Comparison of ENCODE assay signal across 19 cellular contexts in genomic region chr2:235550378-235550760, GRCh38. TPM values are rescaled to one million over a fixed set of nuclear protein-coding genes. Genes with fewer than 3 reads are reported as not detected.
DNase-seq lines count a peak whose midpoint lies in the region; ATAC-seq, FAIRE-seq and TF ChIP-seq lines count a peak whose summit lies in the region.
"Had no signal": no experiment of that assay in that cellular context is flagged by ENCODE, and none has a peak within 500 bp of the region (broad histone marks: within the 10 kb centered on the region; RNA-seq: fewer than 3 reads in every experiment).

No MANE protein-coding gene starts in this region.

- no peak overlapping the region for H3K23ac ChIP-seq in trophoblast cell (ENCODE audit: low read length)

- H3K27ac ChIP-seq in kidney (ENCODE audit: low read depth in 2 of 2, low read length in 2 of 2): no peak overlapping the region
- no peak overlapping the region for H3K27ac ChIP-seq in trophoblast cell (ENCODE audit: low read depth, low read length)
- no peak overlapping the region for H3K27ac ChIP-seq in upper lobe of right lung
- H3K27ac ChIP-seq in prostate gland: no peak overlapping the region
- H3K27ac ChIP-seq: GM23248 had no signal

- H3K14ac ChIP-seq in trophoblast cell (ENCODE audit: low read length): no peak overlapping the region

- H3K9me3 Mint-ChIP-seq in chondrocyte (ENCODE audit: low read depth): no peaks in the 10 kb centered on the region
- H3K9me3 Mint-ChIP-seq: H9 had no signal

- H3K4me1 ChIP-seq in kidney (ENCODE audit: control insufficient read depth in 1 of 2, insufficient read depth in 1 of 2, low read depth in 1 of 2, low read length in 2 of 2): peaks cover 26 to 36% of the 10 kb centered on the region in 2 donors
- H3K4me1 ChIP-seq in trophoblast cell (ENCODE audit: control insufficient read depth in 1 of 2, insufficient read depth in 2 of 2, low read length in 2 of 2): peaks cover 11 to 13% of the 10 kb centered on the region in 2 experiments
- H3K4me1 ChIP-seq in upper lobe of right lung: peaks cover 28% of the 10 kb centered on the region
- peaks cover 11% of the 10 kb centered on the region for H3K4me1 ChIP-seq in prostate gland (replicated peaks)

- H3K27me3 ChIP-seq in trophoblast cell (ENCODE audit: insufficient read depth, low read length) (no peaks in the 10 kb centered on the region), upper lobe of right lung (no peaks in the 10 kb centered on the region), prostate gland (replicated peaks; ENCODE audit: insufficient read depth) (no peaks in the 10 kb centered on the region)

- ATAC-seq in upper lobe of right lung (no peak), HG02870 (IDR thresholded peaks at IDR 0.05; ENCODE audit: unreplicated experiment) (no peak)
- ATAC-seq: HCT116 had no signal

- no peak overlapping the region for H2BK5ac ChIP-seq in trophoblast cell (ENCODE audit: low read depth, low read length, poor library complexity)

- H3K9ac ChIP-seq in kidney (ENCODE audit: low read length in 2 of 2) (no peak overlapping the region), trophoblast cell (ENCODE audit: low read length) (no peak overlapping the region)
- H3K9ac ChIP-seq: GM23248 had no signal

- no peak overlapping the region for H4K91ac ChIP-seq in trophoblast cell (ENCODE audit: low read depth, low read length)

- TF ChIP-seq POLR2A in prostate gland (IDR thresholded peaks at IDR 0.05): no peak

- peak overlapping the region; percentile 7 for H3K4ac ChIP-seq in trophoblast cell (ENCODE audit: low read depth, low read length)

- peaks cover 14% of the 10 kb centered on the region for H3K4me1 Mint-ChIP-seq in chondrocyte (ENCODE audit: low read depth)

- no peaks in the 10 kb centered on the region for H3K79me1 ChIP-seq in trophoblast cell (ENCODE audit: low read length)

- H3K18ac ChIP-seq in trophoblast cell (ENCODE audit: low read length): no peak overlapping the region

- H4K8ac ChIP-seq in trophoblast cell (ENCODE audit: low read depth, low read length): no peak overlapping the region

- no peak overlapping the region for H4K12ac ChIP-seq in trophoblast cell (ENCODE audit: low read depth, low read length)

- H3K27me3 Mint-ChIP-seq in chondrocyte (ENCODE audit: low read depth): no peaks in the 10 kb centered on the region

- no peak for TF ChIP-seq CTCF in chondrocyte (IDR thresholded peaks at IDR 0.05)
- no peak for TF ChIP-seq CTCF in kidney (IDR thresholded peaks at IDR 0.05; ENCODE audit: borderline replicate concordance, extremely low read depth, insufficient read depth)
- TF ChIP-seq CTCF in upper lobe of right lung (IDR thresholded peaks at IDR 0.05): no peak
- TF ChIP-seq CTCF in prostate gland (IDR thresholded peaks at IDR 0.05): no peak

- no peak overlapping the region for H3K4me3 Mint-ChIP-seq in chondrocyte (ENCODE audit: unreplicated experiment)
- H3K4me3 Mint-ChIP-seq: CD4-positive, alpha-beta memory T cell; H9 had no signal

- H3K36me3 ChIP-seq in kidney (ENCODE audit: control insufficient read depth in 1 of 2, insufficient read depth in 2 of 2, low read length in 2 of 2): no peaks in the 10 kb centered on the region
- H3K36me3 ChIP-seq in trophoblast cell (ENCODE audit: control insufficient read depth in 1 of 2, insufficient read depth in 2 of 2, low read length in 2 of 2): no peaks in the 10 kb centered on the region
- H3K36me3 ChIP-seq in upper lobe of right lung: no peaks in the 10 kb centered on the region
- H3K36me3 ChIP-seq in prostate gland: no peaks in the 10 kb centered on the region

- no peak overlapping the region for H2BK12ac ChIP-seq in trophoblast cell (ENCODE audit: low read length)

- H3K4me2 ChIP-seq in trophoblast cell (ENCODE audit: low read length): no peak overlapping the region

- DNase-seq in chondrocyte (ENCODE audit: low spot score): peak; percentile 62
- peak; percentile 41 for DNase-seq in kidney
- DNase-seq in trophoblast cell: no peak
- peak; percentile 34 for DNase-seq in upper lobe of right lung
- no peak for DNase-seq in prostate gland (ENCODE audit: low spot score)
- no peak for DNase-seq in NCI-H748 treated with DMSO at 0.1 percent for 48 hours (lab: John Stamatoyannopoulos, UW)
- DNase-seq: C1 segment of cervical spinal cord; Calu3; CD4-positive, alpha-beta memory T cell; COR-L47; DMS53; DND-41; GM23248; H9 had no signal

- H3K4me3 ChIP-seq in kidney (ENCODE audit: low read length in 2 of 2) (no peak overlapping the region), trophoblast cell (ENCODE audit: low read depth, low read length) (no peak overlapping the region), upper lobe of right lung (no peak overlapping the region), prostate gland (no peak overlapping the region)
- H3K4me3 ChIP-seq: GM23248 had no signal

- no peak overlapping the region for H2AFZ ChIP-seq in trophoblast cell (ENCODE audit: insufficient read depth, low read length, poor library complexity)
- H2AFZ ChIP-seq: GM23248 had no signal

- H3K9me3 ChIP-seq in kidney (ENCODE audit: control insufficient read depth in 1 of 2, low read length in 2 of 2) (no peaks in the 10 kb centered on the region), trophoblast cell (ENCODE audit: insufficient read depth, low read depth, low read length) (no peaks in the 10 kb centered on the region), upper lobe of right lung (no peaks in the 10 kb centered on the region), prostate gland (no peaks in the 10 kb centered on the region)

- H2BK120ac ChIP-seq in trophoblast cell (ENCODE audit: insufficient read depth, low read length, poor library complexity): no peak overlapping the region

- no peak overlapping the region for H3K27ac Mint-ChIP-seq in chondrocyte (ENCODE audit: unreplicated experiment)
- H3K27ac Mint-ChIP-seq: CD4-positive, alpha-beta memory T cell had no signal

- no peak for FAIRE-seq in kidney (lab: Jason Lieb, UNC)
- FAIRE-seq: G401.6, GM12892, GM19239 had no signal

- no peaks in the 10 kb centered on the region for H3K36me3 Mint-ChIP-seq in chondrocyte (ENCODE audit: low read depth)
- H3K36me3 Mint-ChIP-seq: CD4-positive, alpha-beta memory T cell had no signal

- peaks cover 8% of the 10 kb centered on the region for H3K79me2 ChIP-seq in trophoblast cell (ENCODE audit: control insufficient read depth, insufficient read depth, low read length, poor library complexity)

- intact Hi-C loops in kidney (cut with DNase I): no loop called here
- intact Hi-C loops in upper lobe of right lung (cut with DNase I): no loop called here
- intact Hi-C loops in prostate gland (cut with DNase I): no loop called here

- WGBS in trophoblast cell (ENCODE audit: extremely low coverage, insufficient coverage, insufficient read length): no CpG with 5 or more reads among the region's 12 CpGs
- 95% methylated on average over 12 of the region's 12 CpGs for WGBS in prostate gland

- H2AK5ac ChIP-seq in trophoblast cell (ENCODE audit: low read length): no peak overlapping the region

RNA-seq across cellular contexts. Expression of gene AGAP1, which starts 56.5 kb away (rescaled TPM):
- 35.5 to 46.7 TPM (median 39.0 TPM) in 3 replicates for total RNA-seq in chondrocyte
- 44.5 TPM for total RNA-seq in kidney
- 8.1 TPM for polyA plus RNA-seq in kidney (ENCODE audit: insufficient read depth, low read depth, low replicate concordance)
- polyA plus RNA-seq in trophoblast cell (2013): 17.8 and 18.9 TPM in 2 replicates
- 33.4 TPM for total RNA-seq in upper lobe of right lung
- total RNA-seq in prostate gland: 10 to 100 TPM; 16.1 to 40.1 TPM

Comparison
In these comparisons a context has a peak if more than half of its experiments do, and no peak if none do; other contexts are left out.
1. DNase-seq: peak in chondrocyte (single experiment), kidney (single experiment) and upper lobe of right lung (single experiment); none in trophoblast cell (0 of 2), prostate gland (single experiment) and NCI-H748 treated with DMSO at 0.1 percent for 48 hours (single experiment).